In the genomic region with DNA sequence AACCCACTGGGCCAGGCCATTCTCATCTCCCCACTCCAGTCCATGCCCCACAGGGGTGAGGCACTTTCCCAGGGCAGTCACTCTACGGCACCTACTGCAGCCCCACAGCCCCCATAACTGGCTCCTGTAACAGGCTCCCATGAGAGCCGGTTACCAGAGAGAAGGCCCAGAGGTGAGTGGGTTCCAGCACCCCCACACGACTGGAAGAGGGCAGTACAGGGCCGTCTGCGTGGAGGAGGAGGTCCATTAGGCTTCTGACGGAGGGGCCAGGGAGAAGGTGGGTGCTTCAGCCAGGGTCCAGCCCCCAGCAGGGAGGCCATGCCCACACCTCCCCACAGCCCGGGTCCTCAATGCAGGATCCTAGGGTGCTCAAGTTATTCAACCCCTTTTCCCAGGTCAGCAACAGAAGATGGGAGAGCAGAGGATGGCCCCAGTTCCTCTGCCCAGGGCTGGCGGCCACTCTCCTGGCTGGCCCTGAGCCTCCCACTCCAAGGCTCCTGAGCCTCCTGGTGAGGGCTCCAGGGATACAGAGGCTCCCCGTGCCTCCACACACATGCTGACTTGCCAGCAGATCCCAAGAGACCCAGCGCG, we compare ENCODE assay signal across 1 cellular context.
TF ChIP-seq lines count a peak whose summit lies in the region.

No MANE protein-coding gene starts in this region.

TF ChIP-seq in SK-N-SH treated with all-trans-retinoic acid at 6 μM for 48 hours, 23 proteins besides CTCF, POLR2A, EP300 and RAD21 (continued from another document):
- TF ChIP-seq, protein P1, sequence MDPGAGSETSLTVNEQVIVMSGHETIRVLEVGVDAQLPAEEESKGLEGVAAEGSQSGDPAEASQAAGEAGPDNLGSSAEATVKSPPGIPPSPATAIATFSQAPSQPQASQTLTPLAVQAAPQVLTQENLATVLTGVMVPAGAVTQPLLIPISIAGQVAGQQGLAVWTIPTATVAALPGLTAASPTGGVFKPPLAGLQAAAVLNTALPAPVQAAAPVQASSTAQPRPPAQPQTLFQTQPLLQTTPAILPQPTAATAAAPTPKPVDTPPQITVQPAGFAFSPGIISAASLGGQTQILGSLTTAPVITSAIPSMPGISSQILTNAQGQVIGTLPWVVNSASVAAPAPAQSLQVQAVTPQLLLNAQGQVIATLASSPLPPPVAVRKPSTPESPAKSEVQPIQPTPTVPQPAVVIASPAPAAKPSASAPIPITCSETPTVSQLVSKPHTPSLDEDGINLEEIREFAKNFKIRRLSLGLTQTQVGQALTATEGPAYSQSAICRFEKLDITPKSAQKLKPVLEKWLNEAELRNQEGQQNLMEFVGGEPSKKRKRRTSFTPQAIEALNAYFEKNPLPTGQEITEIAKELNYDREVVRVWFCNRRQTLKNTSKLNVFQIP (CRISPR knock-in tag; IDR thresholded peaks at IDR 0.05; ENCODE audit: borderline replicate concordance, low read depth) = no peak
- TF ChIP-seq ZC3H10 (CRISPR knock-in tag; IDR thresholded peaks at IDR 0.05) (no peak), OSR1 (CRISPR knock-in tag; IDR thresholded peaks at IDR 0.05) (no peak), ZNF70 (CRISPR knock-in tag; IDR thresholded peaks at IDR 0.05) (no peak), ZNF565 (CRISPR knock-in tag; conservative IDR thresholded peaks at IDR 0.05; ENCODE audit: low read depth) (no peak), GLIS3 (CRISPR knock-in tag; IDR thresholded peaks at IDR 0.05) (no peak), TOX (CRISPR knock-in tag; IDR thresholded peaks at IDR 0.05; ENCODE audit: borderline replicate concordance) (no peak), CSDC2 (CRISPR knock-in tag; IDR thresholded peaks at IDR 0.05) (no peak), BACH2 (CRISPR knock-in tag; IDR thresholded peaks at IDR 0.05; ENCODE audit: borderline replicate concordance) (no peak)
- TF ChIP-seq, protein P2, sequence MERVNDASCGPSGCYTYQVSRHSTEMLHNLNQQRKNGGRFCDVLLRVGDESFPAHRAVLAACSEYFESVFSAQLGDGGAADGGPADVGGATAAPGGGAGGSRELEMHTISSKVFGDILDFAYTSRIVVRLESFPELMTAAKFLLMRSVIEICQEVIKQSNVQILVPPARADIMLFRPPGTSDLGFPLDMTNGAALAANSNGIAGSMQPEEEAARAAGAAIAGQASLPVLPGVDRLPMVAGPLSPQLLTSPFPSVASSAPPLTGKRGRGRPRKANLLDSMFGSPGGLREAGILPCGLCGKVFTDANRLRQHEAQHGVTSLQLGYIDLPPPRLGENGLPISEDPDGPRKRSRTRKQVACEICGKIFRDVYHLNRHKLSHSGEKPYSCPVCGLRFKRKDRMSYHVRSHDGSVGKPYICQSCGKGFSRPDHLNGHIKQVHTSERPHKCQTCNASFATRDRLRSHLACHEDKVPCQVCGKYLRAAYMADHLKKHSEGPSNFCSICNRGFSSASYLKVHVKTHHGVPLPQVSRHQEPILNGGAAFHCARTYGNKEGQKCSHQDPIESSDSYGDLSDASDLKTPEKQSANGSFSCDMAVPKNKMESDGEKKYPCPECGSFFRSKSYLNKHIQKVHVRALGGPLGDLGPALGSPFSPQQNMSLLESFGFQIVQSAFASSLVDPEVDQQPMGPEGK (CRISPR knock-in tag; IDR thresholded peaks at IDR 0.05; ENCODE audit: borderline replicate concordance) = no peak
- TF ChIP-seq, protein P3, sequence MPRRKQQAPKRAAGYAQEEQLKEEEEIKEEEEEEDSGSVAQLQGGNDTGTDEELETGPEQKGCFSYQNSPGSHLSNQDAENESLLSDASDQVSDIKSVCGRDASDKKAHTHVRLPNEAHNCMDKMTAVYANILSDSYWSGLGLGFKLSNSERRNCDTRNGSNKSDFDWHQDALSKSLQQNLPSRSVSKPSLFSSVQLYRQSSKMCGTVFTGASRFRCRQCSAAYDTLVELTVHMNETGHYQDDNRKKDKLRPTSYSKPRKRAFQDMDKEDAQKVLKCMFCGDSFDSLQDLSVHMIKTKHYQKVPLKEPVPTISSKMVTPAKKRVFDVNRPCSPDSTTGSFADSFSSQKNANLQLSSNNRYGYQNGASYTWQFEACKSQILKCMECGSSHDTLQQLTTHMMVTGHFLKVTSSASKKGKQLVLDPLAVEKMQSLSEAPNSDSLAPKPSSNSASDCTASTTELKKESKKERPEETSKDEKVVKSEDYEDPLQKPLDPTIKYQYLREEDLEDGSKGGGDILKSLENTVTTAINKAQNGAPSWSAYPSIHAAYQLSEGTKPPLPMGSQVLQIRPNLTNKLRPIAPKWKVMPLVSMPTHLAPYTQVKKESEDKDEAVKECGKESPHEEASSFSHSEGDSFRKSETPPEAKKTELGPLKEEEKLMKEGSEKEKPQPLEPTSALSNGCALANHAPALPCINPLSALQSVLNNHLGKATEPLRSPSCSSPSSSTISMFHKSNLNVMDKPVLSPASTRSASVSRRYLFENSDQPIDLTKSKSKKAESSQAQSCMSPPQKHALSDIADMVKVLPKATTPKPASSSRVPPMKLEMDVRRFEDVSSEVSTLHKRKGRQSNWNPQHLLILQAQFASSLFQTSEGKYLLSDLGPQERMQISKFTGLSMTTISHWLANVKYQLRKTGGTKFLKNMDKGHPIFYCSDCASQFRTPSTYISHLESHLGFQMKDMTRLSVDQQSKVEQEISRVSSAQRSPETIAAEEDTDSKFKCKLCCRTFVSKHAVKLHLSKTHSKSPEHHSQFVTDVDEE (CRISPR knock-in tag; IDR thresholded peaks at IDR 0.05) = no peak
